Comparison of ENCODE assay signal across 8 cellular contexts in genomic region chrX:18426004-18426320, GRCh38. TPM values are rescaled to one million over a fixed set of nuclear protein-coding genes. Genes with fewer than 3 reads are reported as not detected.
DNase-seq lines count a peak whose midpoint lies in the region; ATAC-seq and TF ChIP-seq lines count a peak whose summit lies in the region.

No MANE protein-coding gene starts in this region.

- H3K9ac ChIP-seq in trophoblast cell (ENCODE audit: low read length): no peak overlapping the region

- H3K18ac ChIP-seq in trophoblast cell (ENCODE audit: low read length): no peak overlapping the region

- no peak overlapping the region for H3K23ac ChIP-seq in trophoblast cell (ENCODE audit: low read length)

- no peak overlapping the region for H4K8ac ChIP-seq in trophoblast cell (ENCODE audit: low read depth, low read length)

- TF ChIP-seq CTCF in RWPE1 (conservative IDR thresholded peaks at IDR 0.05; ENCODE audit: low read depth) (no peak), esophagus squamous epithelium (IDR thresholded peaks at IDR 0.05) (no peak)

- H3K4me2 ChIP-seq in trophoblast cell (ENCODE audit: low read length): peak overlapping the region; percentile 85

- H3K4me1 ChIP-seq in esophagus squamous epithelium (peaks cover 0 to 15% (median 0%) of the 10 kb centered on the region in 3 donors), trophoblast cell (ENCODE audit: control insufficient read depth in 1 of 2, insufficient read depth in 2 of 2, low read length in 2 of 2) (no peaks in the 10 kb centered on the region)

- H3K4ac ChIP-seq in trophoblast cell (ENCODE audit: low read depth, low read length): no peak overlapping the region

- peak overlapping the region; percentile 70 for H3K27ac ChIP-seq in RWPE1
- peak overlapping the region; percentile 83 to 90 (median 88) for H3K27ac ChIP-seq in esophagus squamous epithelium
- no peak overlapping the region for H3K27ac ChIP-seq in trophoblast cell (ENCODE audit: low read depth, low read length)

- DNase-seq in DMS53 (lab: John Stamatoyannopoulos, UW): peak; percentile 42
- DNase-seq in DMS53 treated with DMSO at 0.1 percent for 48 hours (lab: John Stamatoyannopoulos, UW; ENCODE audit: unreplicated experiment): no peak
- no peak for DNase-seq in RWPE1 (ENCODE audit: low spot score)
- no peak for DNase-seq in esophagus squamous epithelium (lab: John Stamatoyannopoulos, UW)
- no peak for DNase-seq in trophoblast cell
- no peak for DNase-seq in MV-4-11 (lab: John Stamatoyannopoulos, UW)
- no peak for DNase-seq in GM03348 (ENCODE audit: low spot score)

- H3K4me3 ChIP-seq in esophagus squamous epithelium: peak overlapping the region; percentile 74 to 83 (median 78)
- peak overlapping the region; percentile 83 for H3K4me3 ChIP-seq in trophoblast cell (ENCODE audit: low read depth, low read length)

- H3K79me1 ChIP-seq in trophoblast cell (ENCODE audit: low read length): peaks cover 2% of the 10 kb centered on the region

- H3K36me3 ChIP-seq in esophagus squamous epithelium (no peaks in the 10 kb centered on the region), trophoblast cell (ENCODE audit: control insufficient read depth in 1 of 2, insufficient read depth in 2 of 2, low read length in 2 of 2) (no peaks in the 10 kb centered on the region)

- H3K14ac ChIP-seq in trophoblast cell (ENCODE audit: low read length): no peak overlapping the region

- WGBS in esophagus squamous epithelium, 2 donors: 40% methylated on average over 1 of the region's 40 CpGs; no CpG with 5 or more reads in 1 of the 2 donors
- WGBS in trophoblast cell (ENCODE audit: extremely low coverage, insufficient coverage, insufficient read length): no CpG with 5 or more reads among the region's 40 CpGs

- intact Hi-C loops in esophagus squamous epithelium (cut with DNase I): no loop called here

- H4K91ac ChIP-seq in trophoblast cell (ENCODE audit: low read depth, low read length): no peak overlapping the region

- POLR2A ChIA-PET in RWPE1 (lab: Yijun Ruan, JAX; ENCODE audit: low non-redundant PET): no interaction called here

- H2BK5ac ChIP-seq in trophoblast cell (ENCODE audit: low read depth, low read length, poor library complexity): no peak overlapping the region

- no peaks in the 10 kb centered on the region for H3K9me3 ChIP-seq in esophagus squamous epithelium
- no peaks in the 10 kb centered on the region for H3K9me3 ChIP-seq in trophoblast cell (ENCODE audit: insufficient read depth, low read depth, low read length)

- H2AK5ac ChIP-seq in trophoblast cell (ENCODE audit: low read length): no peak overlapping the region

- no peak overlapping the region for H4K12ac ChIP-seq in trophoblast cell (ENCODE audit: low read depth, low read length)

- no peaks in the 10 kb centered on the region for H3K27me3 ChIP-seq in esophagus squamous epithelium
- no peaks in the 10 kb centered on the region for H3K27me3 ChIP-seq in trophoblast cell (ENCODE audit: insufficient read depth, low read length)

- no peak overlapping the region for H2BK12ac ChIP-seq in trophoblast cell (ENCODE audit: low read length)

- TF ChIP-seq POLR2A in esophagus squamous epithelium (IDR thresholded peaks at IDR 0.05): no peak

- CTCF ChIA-PET in RWPE1 (lab: Yijun Ruan, JAX): no interaction called here

- no peak for ATAC-seq in HG03139 (IDR thresholded peaks at IDR 0.05; ENCODE audit: unreplicated experiment)

- H2AFZ ChIP-seq in trophoblast cell (ENCODE audit: insufficient read depth, low read length, poor library complexity): no peak overlapping the region

- no peak overlapping the region for H2BK120ac ChIP-seq in trophoblast cell (ENCODE audit: insufficient read depth, low read length, poor library complexity)

- peaks cover 3% of the 10 kb centered on the region for H3K79me2 ChIP-seq in trophoblast cell (ENCODE audit: control insufficient read depth, insufficient read depth, low read length, poor library complexity)

RNA-seq across cellular contexts. Expression of gene CDKL5, which starts 0.6 kb away (rescaled TPM):
- 10 to 100 TPM in 2 of 4 donors, 1 to 10 TPM in 2; 4.9 to 11.7 (median 7.8) TPM for total RNA-seq in esophagus squamous epithelium
- polyA plus RNA-seq in trophoblast cell (2013): 10.5 TPM in 2 replicates
